ENCODE assay signal across 8 cellular contexts in the genomic region with DNA sequence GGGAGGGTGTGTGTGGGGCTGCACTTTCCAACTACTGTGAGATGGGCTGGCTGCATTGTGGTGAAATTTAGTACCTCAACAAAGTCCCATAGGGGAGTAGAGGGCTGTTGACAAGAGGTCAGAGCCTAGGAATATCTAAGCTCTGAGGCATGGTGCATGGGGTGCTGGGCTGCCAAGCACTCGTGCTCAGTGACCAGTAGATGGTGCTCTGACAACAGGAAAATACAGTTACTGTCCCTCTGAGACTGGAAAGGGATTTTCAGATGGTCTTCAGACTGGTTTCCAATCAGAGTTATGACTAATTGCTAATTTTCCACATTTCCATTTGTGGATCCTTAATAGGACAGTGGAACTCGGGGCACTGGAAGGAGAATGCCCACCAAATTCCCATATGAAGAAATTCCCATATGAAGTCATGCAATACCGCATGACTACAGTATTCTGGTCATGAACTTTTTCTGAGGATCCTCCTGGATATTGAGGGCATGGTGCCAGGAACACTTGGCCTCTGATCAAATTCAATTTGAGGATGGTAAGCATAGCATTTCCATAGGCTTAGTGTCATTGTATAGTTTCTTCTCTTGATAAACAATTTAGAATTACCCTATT. TPM values are rescaled to one million over a fixed set of nuclear protein-coding genes. Genes with fewer than 3 reads are reported as not detected.
A peak's percentile ranks its signal among the peaks of the same experiment; 100 is the strongest.
DNase-seq lines count a peak whose midpoint lies in the region; ATAC-seq, FAIRE-seq and TF ChIP-seq lines count a peak whose summit lies in the region.

No MANE protein-coding gene starts in this region.

- intact Hi-C loops in heart left ventricle (cut with DNase I) = loop anchor here (1.0 to 10.0 kb wide), 11 partner anchors 197 to 918 kb away; no protein-coding TSS in a partner anchor

- DNase-seq in D721Med (ENCODE audit: insufficient read length, low spot score) (peak; percentile 64), NCI-H526 treated with DMSO at 0.1 percent for 48 hours (lab: John Stamatoyannopoulos, UW) (peak; percentile 70), heart left ventricle (peak in 4 of 5 donors; percentile 24 to 41 (median 37)), pulmonary artery endothelial cell (ENCODE audit: low read depth, low spot score) (peak; percentile 4), GOT3 (lab: John Stamatoyannopoulos, UW) (no peak)
- peak; percentile 10 for DNase-seq in activated naive CD8-positive, alpha-beta T cell treated with anti-CD3 and anti-CD28 coated beads for 36 hours

- WGBS in heart left ventricle, 4 donors = 22 to 28% (median 26%) methylated on average over 3 of the region's 3 CpGs

- H3K27ac Mint-ChIP-seq in activated naive CD8-positive, alpha-beta T cell treated with anti-CD3 and anti-CD28 coated beads for 36 hours = no peak overlapping the region

- peaks cover 0 to 14% (median 1%) of the 10 kb centered on the region in 12 donors for H3K4me1 ChIP-seq in heart left ventricle

- ATAC-seq in GM19043 (IDR thresholded peaks at IDR 0.05; ENCODE audit: low read depth, unreplicated experiment) = peak; percentile 49
- ATAC-seq in HG03558 (IDR thresholded peaks at IDR 0.05; ENCODE audit: extremely low read depth, unreplicated experiment) = peak; percentile 36
- peak; percentile 74 to 94 (median 90) for ATAC-seq in heart left ventricle

- H3K4me1 Mint-ChIP-seq in activated naive CD8-positive, alpha-beta T cell treated with anti-CD3 and anti-CD28 coated beads for 36 hours = peaks cover 2% of the 10 kb centered on the region

- TF ChIP-seq CTCF in D721Med (IDR thresholded peaks at IDR 0.05; ENCODE audit: insufficient read depth, missing control alignments) = peak; percentile 99
- peak; percentile 61 to 87 (median 78) for TF ChIP-seq CTCF in heart left ventricle (IDR thresholded peaks at IDR 0.05)

- no peak overlapping the region for H3K27ac ChIP-seq in heart left ventricle

- no peak for TF ChIP-seq POLR2A in heart left ventricle (IDR thresholded peaks at IDR 0.05)

- no peak overlapping the region for H3K4me3 Mint-ChIP-seq in activated naive CD8-positive, alpha-beta T cell treated with anti-CD3 and anti-CD28 coated beads for 36 hours

- no peaks in the 10 kb centered on the region for H3K9me3 Mint-ChIP-seq in activated naive CD8-positive, alpha-beta T cell treated with anti-CD3 and anti-CD28 coated beads for 36 hours

- H3K36me3 Mint-ChIP-seq in activated naive CD8-positive, alpha-beta T cell treated with anti-CD3 and anti-CD28 coated beads for 36 hours = no peaks in the 10 kb centered on the region

- H3K4me3 ChIP-seq in heart left ventricle = no peak overlapping the region

- H3K9me3 ChIP-seq in heart left ventricle = no peaks in the 10 kb centered on the region

- H3K27me3 Mint-ChIP-seq in activated naive CD8-positive, alpha-beta T cell treated with anti-CD3 and anti-CD28 coated beads for 36 hours = peaks cover 45% of the 10 kb centered on the region

- peaks cover 24 to 86% (median 45%) of the 10 kb centered on the region in 9 donors for H3K27me3 ChIP-seq in heart left ventricle

- H3K36me3 ChIP-seq in heart left ventricle = no peaks in the 10 kb centered on the region

- FAIRE-seq in D721Med (lab: Jason Lieb, UNC) = peak; percentile 95

RNA-seq across cellular contexts. Expression of a gene that starts 4.1 kb away (rescaled TPM):
- total RNA-seq in activated naive CD8-positive, alpha-beta T cell treated with anti-CD3 and anti-CD28 coated beads for 36 hours = under 1 TPM in 1 of 2 experiments, not detected in 1; 0.04 TPM
- 1 to 10 TPM in 1 of 9 donors, under 1 TPM in 8; 0.02 to 1.9 (median 0.13) TPM for total RNA-seq in heart left ventricle
- under 1 TPM; 0.03 to 0.08 TPM for polyA plus RNA-seq in heart left ventricle
- total RNA-seq in pulmonary artery endothelial cell = not detected in 2 replicates

Comparison
In these comparisons a context has a peak if more than half of its experiments do, and no peak if none do; other contexts are left out.
1. ATAC-seq: peak in every context shown above with its lines; median percentile 90 in heart left ventricle; 49 in GM19043; 36 in HG03558.